Comparison of ENCODE assay signal across 9 cellular contexts in genomic region chr2:239288951-239289481, GRCh38.
DNase-seq lines count a peak whose midpoint lies in the region; ATAC-seq and TF ChIP-seq lines count a peak whose summit lies in the region.
"Had no signal": no experiment of that assay in that cellular context is flagged by ENCODE, and none has a peak within 500 bp of the region (broad histone marks: within the 10 kb centered on the region; RNA-seq: fewer than 3 reads in every experiment).

No MANE protein-coding gene starts in this region.

- peak overlapping the region; percentile 8 for H3K4me3 ChIP-seq in left ventricle myocardium inferior
- H3K4me3 ChIP-seq in upper lobe of left lung: no peak overlapping the region

- no peak for TF ChIP-seq POLR2A in upper lobe of left lung (IDR thresholded peaks at IDR 0.05)

- TF ChIP-seq CTCF in left ventricle myocardium inferior (IDR thresholded peaks at IDR 0.05; ENCODE audit: borderline replicate concordance): no peak
- TF ChIP-seq CTCF in upper lobe of left lung (IDR thresholded peaks at IDR 0.05): no peak

- peaks cover 100% of the 10 kb centered on the region for H3K4me1 ChIP-seq in left ventricle myocardium inferior
- H3K4me1 ChIP-seq in upper lobe of left lung: peaks cover 27 to 63% (median 37%) of the 10 kb centered on the region in 4 donors

- no peak for TF ChIP-seq EP300 in upper lobe of left lung (IDR thresholded peaks at IDR 0.05)

- H3K9me3 ChIP-seq in left ventricle myocardium inferior (replicated peaks) (no peaks in the 10 kb centered on the region), upper lobe of left lung (no peaks in the 10 kb centered on the region)

- ATAC-seq in GM18508 (IDR thresholded peaks at IDR 0.05; ENCODE audit: insufficient read depth, unreplicated experiment) (peak; percentile 44), HG02610 (IDR thresholded peaks at IDR 0.05; ENCODE audit: unreplicated experiment) (peak; percentile 60), upper lobe of left lung (ENCODE audit: low FRiP score in 2 of 2) (no peak)
- ATAC-seq: HCT116 had no signal

- H3K4me3 Mint-ChIP-seq in T-helper 2 cell treated with Interferon-gamma antibody and Interleukin-4, amounts not matched to agents 5 μg/mL and 100 μg/mL, for 36 hours: peak overlapping the region; percentile 87

- H3K4me1 Mint-ChIP-seq in T-helper 2 cell treated with Interferon-gamma antibody and Interleukin-4, amounts not matched to agents 5 μg/mL and 100 μg/mL, for 36 hours (ENCODE audit: low read depth): peaks cover 62% of the 10 kb centered on the region

- no peaks in the 10 kb centered on the region for H3K9me3 Mint-ChIP-seq in T-helper 2 cell treated with Interferon-gamma antibody and Interleukin-4, amounts not matched to agents 5 μg/mL and 100 μg/mL, for 36 hours

- peaks cover 7% of the 10 kb centered on the region for H3K27me3 Mint-ChIP-seq in T-helper 2 cell treated with Interferon-gamma antibody and Interleukin-4, amounts not matched to agents 5 μg/mL and 100 μg/mL, for 36 hours (ENCODE audit: low read depth)

- peak overlapping the region; percentile 99 for H3K27ac Mint-ChIP-seq in T-helper 2 cell treated with Interferon-gamma antibody and Interleukin-4, amounts not matched to agents 5 μg/mL and 100 μg/mL, for 36 hours

- 67 to 68% methylated on average over 7 of the region's 7 CpGs for WGBS in upper lobe of left lung, 2 donors

- intact Hi-C loops in left ventricle myocardium inferior (cut with micrococcal nuclease): no loop called here

- H3K36me3 ChIP-seq in left ventricle myocardium inferior (no peaks in the 10 kb centered on the region), upper lobe of left lung (no peaks in the 10 kb centered on the region)

- H3K27ac ChIP-seq in left ventricle myocardium inferior (replicated peaks) (peak overlapping the region; percentile 64), upper lobe of left lung (peak overlapping the region in 3 of 4 donors; percentile 23 to 52 (median 35))

- no peaks in the 10 kb centered on the region for H3K27me3 ChIP-seq in left ventricle myocardium inferior (ENCODE audit: low read depth)
- H3K27me3 ChIP-seq in upper lobe of left lung: no peaks in the 10 kb centered on the region

- peaks cover 24% of the 10 kb centered on the region for H3K36me3 Mint-ChIP-seq in T-helper 2 cell treated with Interferon-gamma antibody and Interleukin-4, amounts not matched to agents 5 μg/mL and 100 μg/mL, for 36 hours (ENCODE audit: low read depth)

- peak; percentile 76 for DNase-seq in T-helper 2 cell treated with Interferon-gamma antibody and Interleukin-4, amounts not matched to agents 5 μg/mL and 100 μg/mL, for 36 hours (ENCODE audit: low spot score)
- DNase-seq in left ventricle myocardium inferior (no peak), upper lobe of left lung (no peak), NCI-H1694 treated with DMSO at 0.1 percent for 48 hours (lab: John Stamatoyannopoulos, UW) (no peak), foreskin melanocyte (no peak), NCI-H2227 (lab: John Stamatoyannopoulos, UW; ENCODE audit: unreplicated experiment) (no peak)

Comparison
In these comparisons a context has a peak if more than half of its experiments do, and no peak if none do; other contexts are left out.
1. ATAC-seq: peak in GM18508 (single experiment) and HG02610 (single experiment); none in upper lobe of left lung (0 of 2).